In the genomic region with DNA sequence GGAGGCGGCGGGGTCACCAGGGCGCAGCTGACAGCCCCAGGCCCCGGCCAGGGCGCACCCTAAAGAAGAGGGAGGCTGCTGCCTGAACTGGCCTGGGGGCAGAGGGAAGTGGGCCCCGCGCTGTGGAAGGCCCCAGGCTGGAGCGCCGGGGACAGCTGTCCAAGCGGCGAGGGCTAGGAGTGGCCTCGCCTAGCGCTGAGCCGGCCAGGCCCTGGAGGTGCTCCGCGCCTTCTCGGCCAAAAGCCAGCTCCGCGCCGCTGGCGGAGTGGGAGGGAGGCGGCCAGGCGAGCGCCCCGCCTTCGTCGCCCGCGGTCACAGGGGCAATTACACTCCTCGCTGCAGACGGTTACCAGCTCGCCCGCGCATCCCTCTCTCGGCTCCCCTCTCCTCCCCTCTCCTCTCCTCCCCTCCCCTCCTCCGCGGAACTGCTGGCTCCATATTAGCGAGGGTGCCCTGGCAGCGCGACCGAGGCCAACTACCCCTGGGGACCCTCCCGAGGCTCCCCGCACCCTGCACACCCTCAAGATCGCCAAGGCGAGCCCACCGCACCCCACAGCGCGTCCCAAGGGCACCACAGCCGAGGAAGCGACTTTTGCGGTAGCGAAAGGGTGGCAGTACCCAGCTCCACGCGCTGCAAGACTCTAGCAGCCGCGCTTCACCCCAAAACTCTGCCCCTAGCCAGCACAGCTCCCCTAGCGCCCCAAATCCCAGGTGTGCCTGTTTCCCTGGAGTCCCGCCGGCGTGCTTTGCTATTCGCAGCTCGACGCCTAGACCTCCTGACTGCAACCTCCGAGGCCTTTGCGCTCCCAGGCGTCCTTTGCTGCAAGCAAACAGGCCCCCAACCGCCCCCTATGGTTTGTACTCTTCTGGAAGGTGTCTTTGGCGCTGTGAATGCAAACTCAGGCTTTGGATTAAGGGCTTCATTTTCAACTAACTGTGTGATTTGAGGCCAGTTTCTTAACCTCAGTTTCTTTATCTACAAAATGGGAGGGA, we compare ENCODE assay signal across 8 cellular contexts.
DNase-seq lines count a peak whose midpoint lies in the region; ATAC-seq and TF ChIP-seq lines count a peak whose summit lies in the region.

No MANE protein-coding gene starts in this region.

- intact Hi-C loops in natural killer cell (cut with micrococcal nuclease), result loop anchor here (5.0 kb wide), 1 partner anchor 91 kb away; the partner anchor contains the start of gene BCOR

- H3K4me3 Mint-ChIP-seq in chondrocyte (ENCODE audit: unreplicated experiment) (peak overlapping the region; percentile 19), natural killer cell (peak overlapping the region; percentile 2)

- H3K4me1 Mint-ChIP-seq in chondrocyte (ENCODE audit: low read depth), result peaks cover 13% of the 10 kb centered on the region
- H3K4me1 Mint-ChIP-seq in natural killer cell, result peaks cover 0 to 20% of the 10 kb centered on the region in 2 donors

- H3K27ac ChIP-seq in BLaER1, result no peak overlapping the region

- DNase-seq in NCI-H69 (lab: John Stamatoyannopoulos, UW) (peak; percentile 6), chondrocyte (ENCODE audit: low spot score) (no peak), natural killer cell (no peak), NCI-H345 treated with DMSO at 0.1 percent for 48 hours (lab: John Stamatoyannopoulos, UW; ENCODE audit: unreplicated experiment) (no peak)
- no peak for DNase-seq in central memory CD4-positive, alpha-beta T cell

- H3K4me3 ChIP-seq in BLaER1, result peak overlapping the region; percentile 59

- TF ChIP-seq CTCF in chondrocyte (IDR thresholded peaks at IDR 0.05) (no peak), natural killer cell (IDR thresholded peaks at IDR 0.05) (no peak)

- no peaks in the 10 kb centered on the region for H3K36me3 Mint-ChIP-seq in chondrocyte (ENCODE audit: low read depth)
- no peaks in the 10 kb centered on the region for H3K36me3 Mint-ChIP-seq in natural killer cell

- H3K27ac Mint-ChIP-seq in chondrocyte (ENCODE audit: unreplicated experiment) (no peak overlapping the region), natural killer cell (no peak overlapping the region)

- peaks cover 70% of the 10 kb centered on the region for H3K27me3 ChIP-seq in BLaER1

- H3K9me3 Mint-ChIP-seq in chondrocyte (ENCODE audit: low read depth) (peaks cover 3% of the 10 kb centered on the region), natural killer cell (no peaks in the 10 kb centered on the region)

- no peaks in the 10 kb centered on the region for H3K36me3 ChIP-seq in BLaER1

- no peak overlapping the region for H3K9ac ChIP-seq in BLaER1

- 0 out of 2 replicates have a peak, but pooled peaks cover 4% of the 10 kb centered on the region for H4K20me1 ChIP-seq in BLaER1

- peaks cover 79% of the 10 kb centered on the region for H3K4me1 ChIP-seq in BLaER1

- peak in 2 of 3 donors; percentile 39 to 48 for ATAC-seq in natural killer cell
- no peak for ATAC-seq in GM18873 (IDR thresholded peaks at IDR 0.05; ENCODE audit: low FRiP score, unreplicated experiment)
- ATAC-seq in GM18907 (IDR thresholded peaks at IDR 0.05; ENCODE audit: unreplicated experiment), result no peak

- H3K9me3 ChIP-seq in BLaER1, result peaks cover 35% of the 10 kb centered on the region

- peak overlapping the region; percentile 78 for H3K4me2 ChIP-seq in BLaER1

- H3K27me3 Mint-ChIP-seq in chondrocyte (ENCODE audit: low read depth), result peaks cover 5% of the 10 kb centered on the region
- H3K27me3 Mint-ChIP-seq in natural killer cell (ENCODE audit: low read depth in 2 of 2), result peaks cover 46 to 52% of the 10 kb centered on the region in 2 donors

Comparison
In these comparisons a context has a peak if more than half of its experiments do, and no peak if none do; other contexts are left out.
1. ATAC-seq: peak in natural killer cell (2 of 3); none in GM18873 (single experiment) and GM18907 (single experiment).